1 cellular context compared by ENCODE assay signal in the genomic region with DNA sequence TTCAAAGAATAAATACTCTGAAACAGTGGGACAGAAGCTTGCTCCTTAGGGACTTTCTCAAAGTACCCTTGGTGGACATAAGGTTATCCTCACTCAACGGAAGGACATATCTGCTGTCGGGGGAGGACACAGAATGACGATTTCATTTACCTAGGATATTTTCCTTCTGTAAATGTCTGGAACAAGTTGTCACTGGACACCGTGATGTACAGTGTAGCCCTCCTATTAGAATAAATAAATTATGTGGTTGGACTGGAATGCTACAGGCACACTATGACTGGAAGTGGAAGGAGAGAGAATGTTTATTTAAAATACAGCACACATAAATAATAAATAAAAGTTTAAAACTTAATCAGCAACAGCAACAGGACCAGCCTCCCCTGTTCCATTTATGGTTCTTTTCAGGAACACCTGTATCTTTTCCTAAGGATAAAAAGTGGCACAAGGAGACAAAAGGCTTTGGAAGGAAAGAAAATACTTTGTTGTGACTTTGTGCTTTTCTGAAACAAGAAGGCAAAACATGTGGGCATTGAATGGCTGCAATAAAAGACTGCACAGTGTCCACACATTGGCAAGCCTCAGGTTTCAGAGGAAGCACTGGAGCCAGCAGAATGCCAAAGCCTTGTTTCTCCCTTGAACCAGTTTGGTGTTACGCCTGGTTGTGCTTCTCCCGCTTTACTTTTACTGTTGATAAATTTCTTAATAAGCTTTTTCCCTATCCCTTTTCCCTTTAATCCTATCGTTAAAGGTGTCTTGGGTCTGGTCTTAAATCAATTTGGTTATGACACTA.
TF ChIP-seq lines count a peak whose summit lies in the region.

No MANE protein-coding gene starts in this region.

TF ChIP-seq in endothelial cell of umbilical vein, 7 proteins besides CTCF, POLR2A, EP300 and RAD21:
- TF ChIP-seq GATA2 (IDR thresholded peaks at IDR 0.05; ENCODE audit: insufficient read depth, insufficient read length, low read depth, low read length) (no peak), MYC (IDR thresholded peaks at IDR 0.05; ENCODE audit: low read depth, low read length) (no peak), EZH2 (IDR thresholded peaks at IDR 0.05; ENCODE audit: borderline replicate concordance, low read depth, low read length, severe bottlenecking) (no peak), FOS (IDR thresholded peaks at IDR 0.05; ENCODE audit: borderline replicate concordance, insufficient read depth, low read length) (no peak), JUN (IDR thresholded peaks at IDR 0.05; ENCODE audit: borderline replicate concordance, insufficient read depth, insufficient read length, low read depth) (no peak), POLR2AphosphoS5 (IDR thresholded peaks at IDR 0.05; ENCODE audit: insufficient read depth, low read depth, low read length) (no peak)
- TF ChIP-seq, protein P1, sequence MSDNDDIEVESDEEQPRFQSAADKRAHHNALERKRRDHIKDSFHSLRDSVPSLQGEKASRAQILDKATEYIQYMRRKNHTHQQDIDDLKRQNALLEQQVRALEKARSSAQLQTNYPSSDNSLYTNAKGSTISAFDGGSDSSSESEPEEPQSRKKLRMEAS (IDR thresholded peaks at IDR 0.05; ENCODE audit: insufficient read depth, insufficient read length), result no peak
